Comparison of ENCODE assay signal across 10 cellular contexts in the genomic region with DNA sequence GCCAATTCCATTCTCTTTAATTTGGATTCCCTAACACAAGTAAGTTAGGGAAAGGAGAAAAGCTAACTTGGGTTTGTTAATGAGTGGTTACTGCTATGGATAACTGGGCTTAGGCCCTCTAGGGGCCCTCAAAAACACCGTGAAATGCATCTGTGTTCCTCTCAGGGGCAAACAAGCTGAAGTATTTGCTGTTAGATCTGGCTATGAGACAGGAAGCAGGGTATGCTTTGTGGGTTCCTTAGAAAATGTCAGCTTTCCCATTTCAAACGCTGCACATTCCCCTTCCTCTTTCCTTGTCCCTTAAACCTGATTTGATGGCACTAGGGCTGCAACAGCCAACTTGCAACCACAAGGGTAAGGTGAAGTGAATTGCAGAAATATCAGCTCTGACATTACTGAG. TPM values are rescaled to one million over a fixed set of nuclear protein-coding genes. Genes with fewer than 3 reads are reported as not detected.
DNase-seq lines count a peak whose midpoint lies in the region; ATAC-seq and TF ChIP-seq lines count a peak whose summit lies in the region.
"Had no signal": no experiment of that assay in that cellular context is flagged by ENCODE, and none has a peak within 500 bp of the region (broad histone marks: within the 10 kb centered on the region; RNA-seq: fewer than 3 reads in every experiment).

No MANE protein-coding gene starts in this region.

- no peak for TF ChIP-seq CTCF in natural killer cell (IDR thresholded peaks at IDR 0.05)

- H3K4me1 Mint-ChIP-seq in activated CD4-positive, alpha-beta memory T cell treated with anti-CD3 and anti-CD28 coated beads for 36 hours (ENCODE audit: low read depth): peaks cover 38% of the 10 kb centered on the region
- peaks cover 40 to 58% of the 10 kb centered on the region in 2 donors for H3K4me1 Mint-ChIP-seq in natural killer cell

- peaks cover 5% of the 10 kb centered on the region for H3K36me3 Mint-ChIP-seq in activated CD4-positive, alpha-beta memory T cell treated with anti-CD3 and anti-CD28 coated beads for 36 hours
- H3K36me3 Mint-ChIP-seq in natural killer cell: no peaks in the 10 kb centered on the region

- ATAC-seq in natural killer cell (no peak), GM18520 (IDR thresholded peaks at IDR 0.05; ENCODE audit: unreplicated experiment) (no peak)

- intact Hi-C loops in activated CD4-positive, alpha-beta memory T cell treated with anti-CD3 and anti-CD28 coated beads for 36 hours (cut with micrococcal nuclease): no loop called here
- intact Hi-C loops in natural killer cell (cut with micrococcal nuclease): loop anchor here (10.0 kb wide), 1 partner anchor 60 kb away; no protein-coding TSS in a partner anchor

- DNase-seq in NCI-H2029 (lab: John Stamatoyannopoulos, UW) (peak; percentile 49), NCI-H2029 treated with DMSO at 0.1 percent for 48 hours (lab: John Stamatoyannopoulos, UW) (no peak), GF-D8 (lab: John Stamatoyannopoulos, UW) (peak; percentile 48), natural killer cell (no peak), glomerular visceral epithelial cell (ENCODE audit: extremely low spot score) (no peak), NCI-H524 treated with DMSO at 0.1 percent for 48 hours (lab: John Stamatoyannopoulos, UW) (no peak)
- DNase-seq in activated CD4-positive, alpha-beta memory T cell treated with anti-CD3 and anti-CD28 coated beads for 36 hours: no peak
- DNase-seq: hypothalamus, Peyer's patch had no signal

- peak overlapping the region; percentile 68 for H3K27ac Mint-ChIP-seq in activated CD4-positive, alpha-beta memory T cell treated with anti-CD3 and anti-CD28 coated beads for 36 hours
- peak overlapping the region; percentile 68 to 85 for H3K27ac Mint-ChIP-seq in natural killer cell

- POLR2A ChIA-PET in activated CD4-positive, alpha-beta memory T cell treated with anti-CD3 and anti-CD28 coated beads for 36 hours (lab: Charles Lee): no interaction called here

- CTCF ChIA-PET in activated CD4-positive, alpha-beta memory T cell treated with anti-CD3 and anti-CD28 coated beads for 36 hours (lab: Charles Lee): interaction anchor here (0.8 to 6.4 kb wide), 8 partner anchors 9 to 218 kb away, joined by 3 to 79 read pairs (median 4); no protein-coding TSS in a partner anchor

- H3K9me3 Mint-ChIP-seq in activated CD4-positive, alpha-beta memory T cell treated with anti-CD3 and anti-CD28 coated beads for 36 hours: no peaks in the 10 kb centered on the region
- no peaks in the 10 kb centered on the region for H3K9me3 Mint-ChIP-seq in natural killer cell

- H3K4me3 Mint-ChIP-seq in activated CD4-positive, alpha-beta memory T cell treated with anti-CD3 and anti-CD28 coated beads for 36 hours: no peak overlapping the region
- H3K4me3 Mint-ChIP-seq in natural killer cell: no peak overlapping the region

- no peaks in the 10 kb centered on the region for H3K27me3 Mint-ChIP-seq in activated CD4-positive, alpha-beta memory T cell treated with anti-CD3 and anti-CD28 coated beads for 36 hours
- no peaks in the 10 kb centered on the region for H3K27me3 Mint-ChIP-seq in natural killer cell (ENCODE audit: low read depth in 2 of 2)

RNA-seq across cellular contexts. Expression of a gene that starts 5.7 kb away (rescaled TPM):
- total RNA-seq in activated CD4-positive, alpha-beta memory T cell treated with anti-CD3 and anti-CD28 coated beads for 36 hours: 100 to 1,000 TPM; 616 to 633 TPM
- 100 to 1,000 TPM; 482 to 541 (median 537) TPM for total RNA-seq in natural killer cell

Comparison
In these comparisons a context has a peak if more than half of its experiments do, and no peak if none do; other contexts are left out.
1. DNase-seq: peak in NCI-H2029 (single experiment) and GF-D8 (single experiment); none in NCI-H2029 treated with DMSO at 0.1 percent for 48 hours (single experiment), activated CD4-positive, alpha-beta memory T cell treated with anti-CD3 and anti-CD28 coated beads for 36 hours (single experiment), natural killer cell (single experiment), glomerular visceral epithelial cell (single experiment) and NCI-H524 treated with DMSO at 0.1 percent for 48 hours (single experiment).